Comparison of ENCODE assay signal across 14 cellular contexts in genomic region chr11:126477526-126478275, GRCh38.
A peak's percentile ranks its signal among the peaks of the same experiment; 100 is the strongest.
DNase-seq lines count a peak whose midpoint lies in the region; ATAC-seq and TF ChIP-seq lines count a peak whose summit lies in the region.
"Had no signal": no experiment of that assay in that cellular context is flagged by ENCODE, and none has a peak within 500 bp of the region (broad histone marks: within the 10 kb centered on the region; RNA-seq: fewer than 3 reads in every experiment).

No MANE protein-coding gene starts in this region.

- TF ChIP-seq CTCF in heart right ventricle (IDR thresholded peaks at IDR 0.05), result no peak

- CTCF ChIA-PET in activated naive CD4-positive, alpha-beta T cell treated with anti-CD3 and anti-CD28 coated beads for 36 hours (lab: Charles Lee), result interaction anchor here (1.0 to 7.9 kb wide), 2 partner anchors 37 to 168 kb away, joined by 3 to 98 read pairs; no protein-coding TSS in a partner anchor
- CTCF ChIA-PET in activated CD8-positive, alpha-beta T cell treated with anti-CD3 and anti-CD28 coated beads, Interleukin-2, amount 10 ng/mL, durations not matched to agents 7 days and 5 days (lab: Charles Lee), result interaction anchor here (0.8 to 5.0 kb wide), 4 partner anchors 9 to 170 kb away, joined by 3 to 80 read pairs (median 6); partner anchors contain the start of gene DCPS

- H3K4me2 ChIP-seq in Karpas-422 (ENCODE audit: low read depth, low read length, poor library complexity, severe bottlenecking), result peak overlapping the region; percentile 29
- H3K4me2 ChIP-seq: PC-9 had no signal

- H3K27ac ChIP-seq in Karpas-422 (ENCODE audit: low read length) (no peak overlapping the region), heart right ventricle (no peak overlapping the region)
- H3K27ac ChIP-seq: ascending aorta, PC-9, WERI-Rb-1 had no signal

- no peaks in the 10 kb centered on the region for H4K20me1 ChIP-seq in Karpas-422 (ENCODE audit: insufficient read depth, low read depth, low read length)

- no peak overlapping the region for H2AFZ ChIP-seq in Karpas-422 (ENCODE audit: low read length)
- H2AFZ ChIP-seq: PC-9 had no signal

- H3K36me3 ChIP-seq in Karpas-422 (ENCODE audit: insufficient read depth, low read length) (no peaks in the 10 kb centered on the region), heart right ventricle (no peaks in the 10 kb centered on the region)
- H3K36me3 ChIP-seq: ascending aorta, WERI-Rb-1 had no signal

- 77 to 80% methylated on average over 15 of the region's 15 CpGs for WGBS in heart right ventricle, 2 donors

- DNase-seq in activated naive CD4-positive, alpha-beta T cell treated with anti-CD3 and anti-CD28 coated beads for 36 hours, result peak; percentile 68
- no peak for DNase-seq in activated naive CD4-positive, alpha-beta T cell (lab: John Stamatoyannopoulos, UW)
- DNase-seq in Karpas-422 (peak; percentile 53), heart right ventricle (no peak), occipital lobe (lab: John Stamatoyannopoulos, UW) (no peak)
- peak; percentile 46 for DNase-seq in activated CD8-positive, alpha-beta T cell treated with anti-CD3 and anti-CD28 coated beads, Interleukin-2, amount 10 ng/mL, durations not matched to agents 7 days and 5 days
- DNase-seq: PC-9, WERI-Rb-1 had no signal

- H3K9me3 ChIP-seq in Karpas-422 (ENCODE audit: low read length) (no peaks in the 10 kb centered on the region), heart right ventricle (no peaks in the 10 kb centered on the region)
- H3K9me3 ChIP-seq: ascending aorta had no signal

- H3K79me2 ChIP-seq in Karpas-422 (ENCODE audit: low read length), result no peaks in the 10 kb centered on the region

- POLR2A ChIA-PET in activated CD8-positive, alpha-beta T cell treated with anti-CD3 and anti-CD28 coated beads, Interleukin-2, amount 10 ng/mL, durations not matched to agents 7 days and 5 days (lab: Charles Lee), result interaction anchor here (0.6 to 1.8 kb wide), 3 partner anchors 12 to 258 kb away, joined by 3 to 6 read pairs (median 3); no protein-coding TSS in a partner anchor

- intact Hi-C loops in activated naive CD4-positive, alpha-beta T cell treated with anti-CD3 and anti-CD28 coated beads for 36 hours (cut with micrococcal nuclease), result loop anchor here (1.0 kb wide), 1 partner anchor 61 kb away; no protein-coding TSS in a partner anchor
- intact Hi-C loops in heart right ventricle (cut with DNase I), result loop anchor here in 3 of 10 donors (2.0 to 5.0 kb wide), 4 partner anchors 35 to 165 kb away; no protein-coding TSS in a partner anchor

- no peaks in the 10 kb centered on the region for H3K27me3 ChIP-seq in Karpas-422 (ENCODE audit: low read length)
- no peaks in the 10 kb centered on the region for H3K27me3 ChIP-seq in heart right ventricle
- H3K27me3 ChIP-seq: ascending aorta had no signal

- H3K9ac ChIP-seq in Karpas-422 (ENCODE audit: low read length), result no peak overlapping the region

- no peaks in the 10 kb centered on the region for H3K9me2 ChIP-seq in Karpas-422 (replicated peaks; ENCODE audit: insufficient read depth, low read length)

- peak; percentile 50 for ATAC-seq in activated CD8-positive, alpha-beta T cell treated with anti-CD3 and anti-CD28 coated beads, Interleukin-2, amount 10 ng/mL, durations not matched to agents 7 days and 5 days
- ATAC-seq in stimulated activated memory B cell treated with anti-CD40 and anti-IgM and Interleukin-4, amounts not matched to agents 10 μg/mL and 1 μg/mL and 100 μg/mL, for 72 hours, result peak; percentile 53
- ATAC-seq in heart right ventricle (no peak), HG02981 (IDR thresholded peaks at IDR 0.05; ENCODE audit: unreplicated experiment) (no peak)

- no peak overlapping the region; the same call in 1 of the 2 replicates for H3K4me3 ChIP-seq in Karpas-422 (ENCODE audit: low read length)
- H3K4me3 ChIP-seq in heart right ventricle, result no peak overlapping the region
- H3K4me3 ChIP-seq: ascending aorta, PC-9 had no signal

- no peak overlapping the region for H3K4me3 Mint-ChIP-seq in activated naive CD4-positive, alpha-beta T cell treated with anti-CD3 and anti-CD28 coated beads for 36 hours
- no peak overlapping the region for H3K4me3 Mint-ChIP-seq in activated CD8-positive, alpha-beta T cell treated with anti-CD3 and anti-CD28 coated beads, Interleukin-2, amount 10 ng/mL, durations not matched to agents 7 days and 5 days
- H3K4me3 Mint-ChIP-seq in stimulated activated memory B cell treated with anti-CD40 and anti-IgM and Interleukin-4, amounts not matched to agents 10 μg/mL and 1 μg/mL and 100 μg/mL, for 72 hours, result peak overlapping the region; percentile 3
- H3K4me3 Mint-ChIP-seq: mesothelial cell of epicardium, type B pancreatic cell had no signal

- H3K4me1 Mint-ChIP-seq in activated naive CD4-positive, alpha-beta T cell treated with anti-CD3 and anti-CD28 coated beads for 36 hours (ENCODE audit: low read depth), result peaks cover 14% of the 10 kb centered on the region
- H3K4me1 Mint-ChIP-seq in activated CD8-positive, alpha-beta T cell treated with anti-CD3 and anti-CD28 coated beads, Interleukin-2, amount 10 ng/mL, durations not matched to agents 7 days and 5 days (ENCODE audit: low read depth), result peaks cover 22% of the 10 kb centered on the region
- H3K4me1 Mint-ChIP-seq in stimulated activated memory B cell treated with anti-CD40 and anti-IgM and Interleukin-4, amounts not matched to agents 10 μg/mL and 1 μg/mL and 100 μg/mL, for 72 hours, result peaks cover 15% of the 10 kb centered on the region

- no peak overlapping the region for H3K27ac Mint-ChIP-seq in activated naive CD4-positive, alpha-beta T cell treated with anti-CD3 and anti-CD28 coated beads for 36 hours
- H3K27ac Mint-ChIP-seq in activated CD8-positive, alpha-beta T cell treated with anti-CD3 and anti-CD28 coated beads, Interleukin-2, amount 10 ng/mL, durations not matched to agents 7 days and 5 days, result peak overlapping the region; percentile 82
- no peak overlapping the region for H3K27ac Mint-ChIP-seq in stimulated activated memory B cell treated with anti-CD40 and anti-IgM and Interleukin-4, amounts not matched to agents 10 μg/mL and 1 μg/mL and 100 μg/mL, for 72 hours
- H3K27ac Mint-ChIP-seq: CD14-positive monocyte, mesothelial cell of epicardium, type B pancreatic cell had no signal

- H3K9me3 Mint-ChIP-seq in activated naive CD4-positive, alpha-beta T cell treated with anti-CD3 and anti-CD28 coated beads for 36 hours, result no peaks in the 10 kb centered on the region
- H3K9me3 Mint-ChIP-seq in activated CD8-positive, alpha-beta T cell treated with anti-CD3 and anti-CD28 coated beads, Interleukin-2, amount 10 ng/mL, durations not matched to agents 7 days and 5 days (ENCODE audit: insufficient read depth), result no peaks in the 10 kb centered on the region
- no peaks in the 10 kb centered on the region for H3K9me3 Mint-ChIP-seq in stimulated activated memory B cell treated with anti-CD40 and anti-IgM and Interleukin-4, amounts not matched to agents 10 μg/mL and 1 μg/mL and 100 μg/mL, for 72 hours
- H3K9me3 Mint-ChIP-seq: mesothelial cell of epicardium, type B pancreatic cell had no signal

- no peaks in the 10 kb centered on the region for H3K36me3 Mint-ChIP-seq in activated naive CD4-positive, alpha-beta T cell treated with anti-CD3 and anti-CD28 coated beads for 36 hours (ENCODE audit: low read depth)
- no peaks in the 10 kb centered on the region for H3K36me3 Mint-ChIP-seq in activated CD8-positive, alpha-beta T cell treated with anti-CD3 and anti-CD28 coated beads, Interleukin-2, amount 10 ng/mL, durations not matched to agents 7 days and 5 days (ENCODE audit: low read depth)
- H3K36me3 Mint-ChIP-seq in stimulated activated memory B cell treated with anti-CD40 and anti-IgM and Interleukin-4, amounts not matched to agents 10 μg/mL and 1 μg/mL and 100 μg/mL, for 72 hours, result no peaks in the 10 kb centered on the region
- H3K36me3 Mint-ChIP-seq: CD14-positive monocyte, mesothelial cell of epicardium, type B pancreatic cell had no signal

- H3K27me3 Mint-ChIP-seq in activated naive CD4-positive, alpha-beta T cell treated with anti-CD3 and anti-CD28 coated beads for 36 hours (ENCODE audit: low read depth), result no peaks in the 10 kb centered on the region
- peaks cover 2% of the 10 kb centered on the region for H3K27me3 Mint-ChIP-seq in activated CD8-positive, alpha-beta T cell treated with anti-CD3 and anti-CD28 coated beads, Interleukin-2, amount 10 ng/mL, durations not matched to agents 7 days and 5 days (ENCODE audit: low read depth)
- H3K27me3 Mint-ChIP-seq in stimulated activated memory B cell treated with anti-CD40 and anti-IgM and Interleukin-4, amounts not matched to agents 10 μg/mL and 1 μg/mL and 100 μg/mL, for 72 hours, result peaks cover 7% of the 10 kb centered on the region

- H3K4me1 ChIP-seq in Karpas-422 (ENCODE audit: low read length) (peaks cover 13% of the 10 kb centered on the region), heart right ventricle (peaks cover 0 to 24% (median 14%) of the 10 kb centered on the region in 9 donors)
- H3K4me1 ChIP-seq: ascending aorta had no signal

Comparison
In these comparisons a context has a peak if more than half of its experiments do, and no peak if none do; other contexts are left out.
1. DNase-seq: peak in activated naive CD4-positive, alpha-beta T cell treated with anti-CD3 and anti-CD28 coated beads for 36 hours (single experiment), Karpas-422 (single experiment) and activated CD8-positive, alpha-beta T cell treated with anti-CD3 and anti-CD28 coated beads, Interleukin-2, amount 10 ng/mL, durations not matched to agents 7 days and 5 days (single experiment); none in activated naive CD4-positive, alpha-beta T cell (0 of 4), heart right ventricle (0 of 2) and occipital lobe (single experiment).
2. ATAC-seq: peak in activated CD8-positive, alpha-beta T cell treated with anti-CD3 and anti-CD28 coated beads, Interleukin-2, amount 10 ng/mL, durations not matched to agents 7 days and 5 days (single experiment) and stimulated activated memory B cell treated with anti-CD40 and anti-IgM and Interleukin-4, amounts not matched to agents 10 μg/mL and 1 μg/mL and 100 μg/mL, for 72 hours (single experiment); none in heart right ventricle (0 of 8) and HG02981 (single experiment).